28 cellular contexts compared by ENCODE assay signal in genomic region chr6:21310736-21311135, GRCh38.
"Had no signal": no experiment of that assay in that cellular context is flagged by ENCODE, and none has a peak within 500 bp of the region (broad histone marks: within the 10 kb centered on the region; RNA-seq: fewer than 3 reads in every experiment).

No MANE protein-coding gene starts in this region.

- H3K36me3 ChIP-seq: stomach, suprapubic skin, thoracic aorta, thyroid gland, tibial artery, tibial nerve, transverse colon, upper lobe of left lung, upper lobe of right lung, uterus, vagina had no signal

- H3K27me3 ChIP-seq: stomach, suprapubic skin, testis, thyroid gland, tibial artery, tibial nerve, transverse colon, upper lobe of left lung, upper lobe of right lung, uterus, vagina had no signal

- ATAC-seq: stimulated activated effector memory CD8-positive, alpha-beta T cell treated with anti-CD3 and anti-CD28 coated beads, Interleukin-12 subunit alpha, Interleukin-12 subunit beta, amount 100 ng/mL, for 72 hours; stimulated activated memory B cell treated with anti-CD40 and anti-IgM and Interleukin-4, amounts not matched to agents 10 μg/mL and 1 μg/mL and 100 μg/mL, for 72 hours; stimulated activated naive B cell treated with anti-CD40 and anti-IgM and Interleukin-4, amounts not matched to agents 10 μg/mL and 1 μg/mL and 100 μg/mL, for 72 hours; stimulated activated naive CD8-positive, alpha-beta T cell treated with anti-CD3 and anti-CD28 coated beads, Interleukin-15, amount 100 ng/mL, for 72 hours; stimulated activated naive CD8-positive, alpha-beta T cell treated with anti-CD3 and anti-CD28 coated beads, Interleukin-15, Interleukin-2, amounts not matched to agents 100 U/mL and 50 U/mL, for 24 hours; upper lobe of right lung had no signal

- H3K27ac Mint-ChIP-seq: stimulated activated effector memory CD8-positive, alpha-beta T cell treated with anti-CD3 and anti-CD28 coated beads, Interleukin-12 subunit alpha, Interleukin-12 subunit beta, amount 100 ng/mL, for 72 hours; stimulated activated memory B cell treated with anti-CD40 and anti-IgM and Interleukin-4, amounts not matched to agents 10 μg/mL and 1 μg/mL and 100 μg/mL, for 72 hours; stimulated activated naive B cell treated with anti-CD40 and anti-IgM and Interleukin-4, amounts not matched to agents 10 μg/mL and 1 μg/mL and 100 μg/mL, for 72 hours; stimulated activated naive CD8-positive, alpha-beta T cell treated with anti-CD3 and anti-CD28 coated beads, Interleukin-15, amount 100 ng/mL, for 72 hours; stimulated activated naive CD8-positive, alpha-beta T cell treated with anti-CD3 and anti-CD28 coated beads, Interleukin-15, Interleukin-2, amounts not matched to agents 100 ng/mL and 50 ng/mL, for 24 hours had no signal

- H3K4me1 ChIP-seq: stomach, suprapubic skin, testis, thyroid gland, tibial artery, transverse colon, upper lobe of left lung, upper lobe of right lung, uterus, vagina had no signal

- DNase-seq: stimulated activated CD4-positive, alpha-beta T cell treated with anti-CD3 and anti-CD28 coated beads, Interleukin-2, amount 100 ng/mL, for 48 hours; stimulated activated CD4-positive, alpha-beta T cell treated with anti-CD3 and anti-CD28 coated beads, Interleukin-4, amount 100 ng/mL, for 1 hour; stimulated activated CD4-positive, alpha-beta T cell treated with anti-CD3 and anti-CD28 coated beads, Interleukin-4, amount 100 ng/mL, for 24 hours; stimulated activated CD4-positive, alpha-beta T cell treated with anti-CD3 and anti-CD28 coated beads, Interleukin-4, amount 100 ng/mL, for 4 hours; stimulated activated CD8-positive, alpha-beta memory T cell treated with anti-CD3 and anti-CD28 coated beads, Interleukin-4, amount 100 ng/mL, for 48 hours; stimulated activated naive B cell treated with anti-CD40 and anti-IgM and Interleukin-4, amounts not matched to agents 10 μg/mL and 1 μg/mL and 100 μg/mL, for 72 hours; stimulated activated naive CD4-positive, alpha-beta T cell; stimulated activated naive CD4-positive, alpha-beta T cell treated with Interleukin-2 at 50 U/mL for 16 hours; stimulated activated naive CD8-positive, alpha-beta T cell treated with anti-CD3 and anti-CD28 coated beads, Interleukin-15, amount 100 ng/mL, for 72 hours; stimulated activated naive CD8-positive, alpha-beta T cell treated with anti-CD3 and anti-CD28 coated beads, Interleukin-15, Interleukin-2, amounts not matched to agents 100 U/mL and 50 U/mL, for 24 hours; stomach; substantia nigra; testis; thyroid gland; tibial artery; transverse colon; trophoblast cell; upper lobe of left lung; upper lobe of right lung; uterus had no signal

- H3K27ac ChIP-seq: stomach, suprapubic skin, testis, thoracic aorta, thyroid gland, tibial artery, tibial nerve, transverse colon, upper lobe of left lung, upper lobe of right lung, uterus, vagina had no signal

- H3K4me3 Mint-ChIP-seq: stimulated activated effector memory CD8-positive, alpha-beta T cell treated with anti-CD3 and anti-CD28 coated beads, Interleukin-12 subunit alpha, Interleukin-12 subunit beta, amount 100 ng/mL, for 72 hours; stimulated activated memory B cell treated with anti-CD40 and anti-IgM and Interleukin-4, amounts not matched to agents 10 μg/mL and 1 μg/mL and 100 μg/mL, for 72 hours; stimulated activated naive B cell treated with anti-CD40 and anti-IgM and Interleukin-4, amounts not matched to agents 10 μg/mL and 1 μg/mL and 100 μg/mL, for 72 hours; stimulated activated naive CD8-positive, alpha-beta T cell treated with anti-CD3 and anti-CD28 coated beads, Interleukin-15, amount 100 ng/mL, for 72 hours; stimulated activated naive CD8-positive, alpha-beta T cell treated with anti-CD3 and anti-CD28 coated beads, Interleukin-15, Interleukin-2, amounts not matched to agents 100 ng/mL and 50 ng/mL, for 24 hours had no signal

- H3K9me3 Mint-ChIP-seq: stimulated activated effector memory CD8-positive, alpha-beta T cell treated with anti-CD3 and anti-CD28 coated beads, Interleukin-12 subunit alpha, Interleukin-12 subunit beta, amount 100 ng/mL, for 72 hours; stimulated activated memory B cell treated with anti-CD40 and anti-IgM and Interleukin-4, amounts not matched to agents 10 μg/mL and 1 μg/mL and 100 μg/mL, for 72 hours; stimulated activated naive B cell treated with anti-CD40 and anti-IgM and Interleukin-4, amounts not matched to agents 10 μg/mL and 1 μg/mL and 100 μg/mL, for 72 hours; stimulated activated naive CD8-positive, alpha-beta T cell treated with anti-CD3 and anti-CD28 coated beads, Interleukin-15, amount 100 ng/mL, for 72 hours; stimulated activated naive CD8-positive, alpha-beta T cell treated with anti-CD3 and anti-CD28 coated beads, Interleukin-15, Interleukin-2, amounts not matched to agents 100 ng/mL and 50 ng/mL, for 24 hours; type B pancreatic cell had no signal

- H3K4me1 Mint-ChIP-seq: stimulated activated effector memory CD8-positive, alpha-beta T cell treated with anti-CD3 and anti-CD28 coated beads, Interleukin-12 subunit alpha, Interleukin-12 subunit beta, amount 100 ng/mL, for 72 hours; stimulated activated memory B cell treated with anti-CD40 and anti-IgM and Interleukin-4, amounts not matched to agents 10 μg/mL and 1 μg/mL and 100 μg/mL, for 72 hours; stimulated activated naive B cell treated with anti-CD40 and anti-IgM and Interleukin-4, amounts not matched to agents 10 μg/mL and 1 μg/mL and 100 μg/mL, for 72 hours; stimulated activated naive CD8-positive, alpha-beta T cell treated with anti-CD3 and anti-CD28 coated beads, Interleukin-15, amount 100 ng/mL, for 72 hours had no signal

- H3K36me3 Mint-ChIP-seq: stimulated activated effector memory CD8-positive, alpha-beta T cell treated with anti-CD3 and anti-CD28 coated beads, Interleukin-12 subunit alpha, Interleukin-12 subunit beta, amount 100 ng/mL, for 72 hours; stimulated activated memory B cell treated with anti-CD40 and anti-IgM and Interleukin-4, amounts not matched to agents 10 μg/mL and 1 μg/mL and 100 μg/mL, for 72 hours; stimulated activated naive B cell treated with anti-CD40 and anti-IgM and Interleukin-4, amounts not matched to agents 10 μg/mL and 1 μg/mL and 100 μg/mL, for 72 hours; type B pancreatic cell had no signal

- H3K9me3 ChIP-seq: stomach, suprapubic skin, testis, thoracic aorta, thyroid gland, tibial artery, tibial nerve, transverse colon, upper lobe of left lung, upper lobe of right lung, uterus, vagina had no signal

- H3K4me3 ChIP-seq: stomach, suprapubic skin, testis, thoracic aorta, thyroid gland, tibial artery, transverse colon, upper lobe of left lung, upper lobe of right lung, uterus, vagina had no signal
